In the genomic region with DNA sequence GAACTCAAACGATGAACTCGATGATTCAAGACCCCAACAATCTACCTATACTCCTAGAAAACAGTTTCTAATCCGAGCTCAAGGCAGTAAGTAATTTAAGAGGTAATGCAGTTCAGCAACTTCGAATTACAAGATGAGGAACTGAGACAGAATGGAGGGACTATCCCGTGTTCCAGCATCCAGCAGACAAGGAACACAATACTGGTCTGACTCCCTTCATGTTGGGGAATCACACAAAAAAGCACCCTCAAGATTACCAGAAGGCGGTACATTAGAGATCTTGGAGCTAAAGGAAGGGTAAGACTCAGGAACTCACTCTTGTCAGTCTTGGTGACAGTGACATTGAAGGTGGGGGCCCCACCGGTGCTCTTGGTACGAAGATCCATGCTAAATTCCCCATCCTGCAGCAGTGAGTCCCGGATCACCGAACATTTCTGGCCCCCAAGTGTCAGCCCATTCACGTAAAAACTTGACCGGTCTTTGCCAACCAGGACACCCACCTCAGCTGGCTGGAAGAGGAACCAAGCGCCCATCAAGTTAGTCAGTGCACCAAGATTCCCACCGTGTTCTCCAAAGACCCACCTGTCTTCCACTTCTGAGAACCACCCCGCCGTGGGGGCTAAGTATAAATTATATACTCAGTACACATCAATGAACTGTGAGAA, we compare ENCODE assay signal across 9 cellular contexts. TPM values are rescaled to one million over a fixed set of nuclear protein-coding genes. Genes with fewer than 3 reads are reported as not detected.
A peak's percentile ranks its signal among the peaks of the same experiment; 100 is the strongest.
DNase-seq lines count a peak whose midpoint lies in the region; ATAC-seq and TF ChIP-seq lines count a peak whose summit lies in the region.
"Had no signal": no experiment of that assay in that cellular context is flagged by ENCODE, and none has a peak within 500 bp of the region (broad histone marks: within the 10 kb centered on the region; RNA-seq: fewer than 3 reads in every experiment).

No MANE protein-coding gene starts in this region.

- no peaks in the 10 kb centered on the region for H3K9me3 ChIP-seq in SK-N-SH
- no peaks in the 10 kb centered on the region for H3K9me3 ChIP-seq in iPS DF 6.9 (ENCODE audit: control insufficient read depth, insufficient read depth, low read length)

- TF ChIP-seq EP300 in SK-N-SH (IDR thresholded peaks at IDR 0.05; ENCODE audit: borderline replicate concordance in 1 of 2, low read depth in 1 of 2, low read length in 1 of 2): no peak

- TF ChIP-seq RAD21 in SK-N-SH (IDR thresholded peaks at IDR 0.05; ENCODE audit: low read length): no peak

- H3K79me2 ChIP-seq in SK-N-SH (ENCODE audit: insufficient read depth): peaks cover 82% of the 10 kb centered on the region

- H3K4me1 ChIP-seq in SK-N-SH (ENCODE audit: control insufficient read depth in 1 of 2, insufficient read depth in 2 of 2, low read depth in 1 of 2, low read length in 1 of 2) (peaks cover 25 to 37% of the 10 kb centered on the region in 2 experiments), iPS DF 6.9 (ENCODE audit: control insufficient read depth, insufficient read depth, low read length) (peaks cover 5% of the 10 kb centered on the region; the same call in 1 of the 2 replicates)

- no peak for TF ChIP-seq CTCF in SK-N-SH (IDR thresholded peaks at IDR 0.05)

- H3K4me3 ChIP-seq in SK-N-SH (ENCODE audit: low read depth in 2 of 2, low read length in 1 of 2) (peak overlapping the region; percentile 79 to 99), iPS DF 6.9 (ENCODE audit: low read length) (peak overlapping the region; percentile 70; the same call in 1 of the 2 replicates)

- peaks cover 45% of the 10 kb centered on the region for H4K20me1 ChIP-seq in SK-N-SH (ENCODE audit: insufficient read depth)

- no peaks in the 10 kb centered on the region for H3K27me3 ChIP-seq in SK-N-SH (ENCODE audit: insufficient read depth)
- H3K27me3 ChIP-seq in iPS DF 6.9 (ENCODE audit: control insufficient read depth, insufficient read depth, low read length): no peaks in the 10 kb centered on the region

- no peak overlapping the region for H2AFZ ChIP-seq in SK-N-SH (ENCODE audit: low read depth)

- peaks cover 56% of the 10 kb centered on the region for H3K4me1 Mint-ChIP-seq in activated CD8-positive, alpha-beta T cell treated with anti-CD3 and anti-CD28 coated beads, Interleukin-2, amount 10 ng/mL, durations not matched to agents 7 days and 5 days (ENCODE audit: low read depth)
- peaks cover 52 to 70% of the 10 kb centered on the region in 2 donors for H3K4me1 Mint-ChIP-seq in stimulated activated naive B cell treated with anti-CD40 and anti-IgM and Interleukin-4, amounts not matched to agents 10 μg/mL and 1 μg/mL and 100 μg/mL, for 72 hours

- WGBS in SK-N-SH (ENCODE audit: low lambda C conversion rate): 12% methylated on average over 14 of the region's 16 CpGs
- no CpG with 5 or more reads among the region's 16 CpGs for WGBS in iPS DF 6.9 (ENCODE audit: insufficient coverage, insufficient read length)

- H3K27ac ChIP-seq in SK-N-SH (ENCODE audit: low read depth in 2 of 2, low read length in 1 of 2): peak overlapping the region; percentile 97 to 100
- no peak overlapping the region for H3K27ac ChIP-seq in iPS DF 6.9 (ENCODE audit: low read length)

- CTCF ChIA-PET in SK-N-SH (lab: Yijun Ruan, JAX): interaction anchor here (1.1 to 1.5 kb wide), 3 partner anchors 12 to 55 kb away, joined by 3 to 4 read pairs (median 3); a partner anchor contains a TSS
- CTCF ChIA-PET in activated CD8-positive, alpha-beta T cell treated with anti-CD3 and anti-CD28 coated beads, Interleukin-2, amount 10 ng/mL, durations not matched to agents 7 days and 5 days (lab: Charles Lee): interaction anchor here (1.1 to 3.5 kb wide), 5 partner anchors 11 to 115 kb away, joined by 3 to 13 read pairs (median 3); a partner anchor contains a TSS

- peak overlapping the region; percentile 88 for H3K27ac Mint-ChIP-seq in activated CD8-positive, alpha-beta T cell treated with anti-CD3 and anti-CD28 coated beads, Interleukin-2, amount 10 ng/mL, durations not matched to agents 7 days and 5 days
- H3K27ac Mint-ChIP-seq in stimulated activated naive B cell treated with anti-CD40 and anti-IgM and Interleukin-4, amounts not matched to agents 10 μg/mL and 1 μg/mL and 100 μg/mL, for 72 hours: peak overlapping the region; percentile 95

- no peaks in the 10 kb centered on the region for H3K9me3 Mint-ChIP-seq in activated CD8-positive, alpha-beta T cell treated with anti-CD3 and anti-CD28 coated beads, Interleukin-2, amount 10 ng/mL, durations not matched to agents 7 days and 5 days (ENCODE audit: insufficient read depth)
- H3K9me3 Mint-ChIP-seq in stimulated activated naive B cell treated with anti-CD40 and anti-IgM and Interleukin-4, amounts not matched to agents 10 μg/mL and 1 μg/mL and 100 μg/mL, for 72 hours: no peaks in the 10 kb centered on the region

- peaks cover 37 to 40% of the 10 kb centered on the region in 2 experiments for H3K36me3 ChIP-seq in SK-N-SH (replicated peaks in 1 of 2; ENCODE audit: control insufficient read depth in 1 of 2, insufficient read depth in 2 of 2, low read length in 1 of 2)
- H3K36me3 ChIP-seq in iPS DF 6.9 (ENCODE audit: control insufficient read depth, insufficient read depth, low read length): peaks cover 26% of the 10 kb centered on the region

- no peaks in the 10 kb centered on the region for H3K27me3 Mint-ChIP-seq in activated CD8-positive, alpha-beta T cell treated with anti-CD3 and anti-CD28 coated beads, Interleukin-2, amount 10 ng/mL, durations not matched to agents 7 days and 5 days (ENCODE audit: low read depth)
- H3K27me3 Mint-ChIP-seq in stimulated activated naive B cell treated with anti-CD40 and anti-IgM and Interleukin-4, amounts not matched to agents 10 μg/mL and 1 μg/mL and 100 μg/mL, for 72 hours: no peaks in the 10 kb centered on the region

- POLR2A ChIA-PET in SK-N-SH (lab: Yijun Ruan, JAX): interaction anchor here (0.6 to 4.3 kb wide), 3 partner anchors 17 to 24 kb away, joined by 3 to 32 read pairs (median 3); a partner anchor contains a TSS
- POLR2A ChIA-PET in activated CD8-positive, alpha-beta T cell treated with anti-CD3 and anti-CD28 coated beads, Interleukin-2, amount 10 ng/mL, durations not matched to agents 7 days and 5 days (lab: Charles Lee): interaction anchor here (1.0 to 10.0 kb wide), 13 partner anchors 6 to 237 kb away, joined by 3 to 239 read pairs (median 4); a partner anchor contains a TSS

- peaks cover 66% of the 10 kb centered on the region for H3K36me3 Mint-ChIP-seq in activated CD8-positive, alpha-beta T cell treated with anti-CD3 and anti-CD28 coated beads, Interleukin-2, amount 10 ng/mL, durations not matched to agents 7 days and 5 days (ENCODE audit: low read depth)
- peaks cover 47 to 66% of the 10 kb centered on the region in 2 donors for H3K36me3 Mint-ChIP-seq in stimulated activated naive B cell treated with anti-CD40 and anti-IgM and Interleukin-4, amounts not matched to agents 10 μg/mL and 1 μg/mL and 100 μg/mL, for 72 hours

- peak overlapping the region; percentile 99 for H3K9ac ChIP-seq in SK-N-SH

- no peaks in the 10 kb centered on the region for H3K9me2 ChIP-seq in SK-N-SH

- H3K4me2 ChIP-seq in SK-N-SH: peak overlapping the region; percentile 98

- ATAC-seq in SK-N-SH treated with all-trans-retinoic acid at 6 μM for 48 hours (no peak), GM18511 (IDR thresholded peaks at IDR 0.05; ENCODE audit: unreplicated experiment) (no peak)
- no peak for ATAC-seq in activated CD8-positive, alpha-beta T cell treated with anti-CD3 and anti-CD28 coated beads, Interleukin-2, amount 10 ng/mL, durations not matched to agents 7 days and 5 days
- peak in 1 of 2 donors; percentile 5 for ATAC-seq in stimulated activated naive B cell treated with anti-CD40 and anti-IgM and Interleukin-4, amounts not matched to agents 10 μg/mL and 1 μg/mL and 100 μg/mL, for 72 hours (replicated peaks)

- H3F3A ChIP-seq in SK-N-SH (replicated peaks; ENCODE audit: insufficient read depth): peaks cover 74% of the 10 kb centered on the region

- peak overlapping the region; percentile 97 for H3K4me3 Mint-ChIP-seq in activated CD8-positive, alpha-beta T cell treated with anti-CD3 and anti-CD28 coated beads, Interleukin-2, amount 10 ng/mL, durations not matched to agents 7 days and 5 days
- peak overlapping the region; percentile 86 to 91 for H3K4me3 Mint-ChIP-seq in stimulated activated naive B cell treated with anti-CD40 and anti-IgM and Interleukin-4, amounts not matched to agents 10 μg/mL and 1 μg/mL and 100 μg/mL, for 72 hours

- no peak for DNase-seq in SK-N-SH
- DNase-seq in activated CD8-positive, alpha-beta T cell treated with anti-CD3 and anti-CD28 coated beads, Interleukin-2, amount 10 ng/mL, durations not matched to agents 7 days and 5 days: peak; percentile 45
- no peak for DNase-seq in iPS DF 6.9 (ENCODE audit: low read depth, low spot score)
- DNase-seq in stimulated activated naive B cell treated with anti-CD40 and anti-IgM and Interleukin-4, amounts not matched to agents 10 μg/mL and 1 μg/mL and 100 μg/mL, for 72 hours: no peak
- DNase-seq in NOMO-1 treated with dmso at 0.1 percent for 144 hours (lab: John Stamatoyannopoulos, UW; ENCODE audit: unreplicated experiment): no peak
- no peak for DNase-seq in amygdala (lab: John Stamatoyannopoulos, UW)

TF ChIP-seq in SK-N-SH treated with all-trans-retinoic acid at 6 μM for 48 hours, 23 proteins besides CTCF, POLR2A, EP300 and RAD21 (continues in another document):
- no peak for TF ChIP-seq SNAI2 (CRISPR knock-in tag; IDR thresholded peaks at IDR 0.05)

RNA-seq across cellular contexts. Expression of a gene that starts 1.9 kb away (rescaled TPM):
- 1,627 and 2,484 TPM in 2 replicates for polyA plus RNA-seq in SK-N-SH (2012; rRNA removed)
- 1,556 and 1,614 TPM in 2 replicates for polyA plus RNA-seq in SK-N-SH (2012; cell fraction: cytosol; rRNA removed)
- 620 and 931 TPM in 2 replicates for polyA plus RNA-seq in SK-N-SH (2012; cell fraction: nucleus; rRNA removed)
- 1,000 to 10,000 TPM; 2,493 to 2,581 TPM for total RNA-seq in activated CD8-positive, alpha-beta T cell treated with anti-CD3 and anti-CD28 coated beads, Interleukin-2, amount 10 ng/mL, durations not matched to agents 7 days and 5 days

RNA-seq across cellular contexts. Expression of a gene that starts 4.5 kb away (rescaled TPM):
- polyA plus RNA-seq in SK-N-SH (2012; rRNA removed): 29.2 and 32.5 TPM in 2 replicates
- 9.0 and 10.7 TPM in 2 replicates for polyA plus RNA-seq in SK-N-SH (2012; cell fraction: cytosol; rRNA removed)
- polyA plus RNA-seq in SK-N-SH (2012; cell fraction: nucleus; rRNA removed): 214 and 261 TPM in 2 replicates
- total RNA-seq in activated CD8-positive, alpha-beta T cell treated with anti-CD3 and anti-CD28 coated beads, Interleukin-2, amount 10 ng/mL, durations not matched to agents 7 days and 5 days: 10 to 100 TPM; 26.6 to 34.3 TPM

RNA-seq across cellular contexts. Expression of a gene that starts 6.4 kb away (rescaled TPM):
- polyA plus RNA-seq in SK-N-SH (2012; rRNA removed): 96.5 and 115 TPM in 2 replicates
- 60.0 and 80.4 TPM in 2 replicates for polyA plus RNA-seq in SK-N-SH (2012; cell fraction: cytosol; rRNA removed)
- polyA plus RNA-seq in SK-N-SH (2012; cell fraction: nucleus; rRNA removed): 108 and 121 TPM in 2 replicates
- total RNA-seq in activated CD8-positive, alpha-beta T cell treated with anti-CD3 and anti-CD28 coated beads, Interleukin-2, amount 10 ng/mL, durations not matched to agents 7 days and 5 days: 100 to 1,000 TPM; 239 to 245 TPM

RNA-seq across cellular contexts. Expression of a gene that starts 6.6 kb away (rescaled TPM):
- polyA plus RNA-seq in SK-N-SH (2012; rRNA removed): 58.5 and 82.8 TPM in 2 replicates
- polyA plus RNA-seq in SK-N-SH (2012; cell fraction: cytosol; rRNA removed): 32.7 and 50.3 TPM in 2 replicates
- polyA plus RNA-seq in SK-N-SH (2012; cell fraction: nucleus; rRNA removed): 45.5 and 51.0 TPM in 2 replicates
- 10 to 100 TPM; 78.5 to 86.4 TPM for total RNA-seq in activated CD8-positive, alpha-beta T cell treated with anti-CD3 and anti-CD28 coated beads, Interleukin-2, amount 10 ng/mL, durations not matched to agents 7 days and 5 days

RNA-seq across cellular contexts. Expression of a gene that starts 14.4 kb away (rescaled TPM):
- not detected in 2 replicates for polyA plus RNA-seq in SK-N-SH (2012; rRNA removed)
- not detected in 2 replicates for polyA plus RNA-seq in SK-N-SH (2012; cell fraction: cytosol; rRNA removed)
- not detected in 2 replicates for polyA plus RNA-seq in SK-N-SH (2012; cell fraction: nucleus; rRNA removed)
- not detected for total RNA-seq in activated CD8-positive, alpha-beta T cell treated with anti-CD3 and anti-CD28 coated beads, Interleukin-2, amount 10 ng/mL, durations not matched to agents 7 days and 5 days
- total RNA-seq: glomerular endothelial cell had no signal
